10 cellular contexts compared by ENCODE assay signal in the genomic region with DNA sequence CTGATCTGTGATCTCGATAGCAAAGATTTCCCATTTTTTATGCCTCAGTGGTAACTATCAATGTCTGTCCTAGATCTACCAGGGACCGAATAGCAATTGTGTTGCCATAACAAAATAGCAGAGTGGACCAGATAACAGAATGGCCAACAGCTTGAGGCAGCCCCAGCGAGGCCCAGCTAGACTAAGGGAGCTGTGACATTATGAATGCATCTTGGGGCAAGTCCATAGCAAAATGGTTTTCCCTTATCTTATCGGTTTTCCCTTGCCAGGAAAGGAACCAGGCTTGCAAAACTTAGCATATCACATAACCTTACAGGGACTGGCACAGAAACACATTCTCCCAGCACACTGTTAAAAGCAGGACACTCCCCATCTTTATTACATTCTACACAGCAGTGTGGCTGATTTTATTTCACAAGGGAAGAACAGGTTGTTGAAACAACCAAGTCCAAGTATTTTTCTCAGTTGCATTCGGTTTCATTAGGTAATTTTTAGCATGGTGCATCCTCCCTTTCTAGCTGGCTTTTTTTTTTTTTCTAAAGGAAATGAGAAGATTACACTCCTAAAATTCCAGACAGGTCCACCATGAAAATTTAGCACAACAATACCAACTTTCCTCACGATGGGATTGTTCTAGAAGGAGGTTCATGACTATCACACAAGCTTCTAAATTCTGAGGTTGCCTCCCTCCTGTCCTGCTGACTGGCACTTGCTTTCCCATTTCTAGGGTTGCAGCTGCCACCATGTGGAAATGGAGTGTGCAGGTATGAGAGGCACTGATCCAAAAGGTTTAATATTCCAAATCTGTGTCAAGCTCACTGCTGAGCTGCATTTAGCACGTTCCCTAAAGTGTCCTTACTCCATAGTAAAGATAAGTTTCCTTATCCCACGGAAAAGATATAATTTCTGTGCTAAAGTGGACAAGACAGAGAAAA.
DNase-seq lines count a peak whose midpoint lies in the region; ATAC-seq, FAIRE-seq and TF ChIP-seq lines count a peak whose summit lies in the region.
"Had no signal": no experiment of that assay in that cellular context is flagged by ENCODE, and none has a peak within 500 bp of the region (broad histone marks: within the 10 kb centered on the region; RNA-seq: fewer than 3 reads in every experiment).

No MANE protein-coding gene starts in this region.

- no peaks in the 10 kb centered on the region for H3K4me1 Mint-ChIP-seq in Calu3 (ENCODE audit: low read depth, unreplicated experiment)
- H3K4me1 Mint-ChIP-seq in stimulated activated naive B cell treated with anti-CD40 and anti-IgM and Interleukin-4, amounts not matched to agents 10 μg/mL and 1 μg/mL and 100 μg/mL, for 72 hours = peaks cover 4 to 9% of the 10 kb centered on the region in 2 donors

- no peaks in the 10 kb centered on the region for H3K36me3 ChIP-seq in kidney (ENCODE audit: control insufficient read depth in 1 of 2, insufficient read depth in 2 of 2, low read length in 2 of 2)
- H3K36me3 ChIP-seq in ascending aorta = no peaks in the 10 kb centered on the region

- peak; percentile 10 for ATAC-seq in GM21528 (IDR thresholded peaks at IDR 0.05; ENCODE audit: low FRiP score, unreplicated experiment)
- ATAC-seq in stimulated activated naive B cell treated with anti-CD40 and anti-IgM and Interleukin-4, amounts not matched to agents 10 μg/mL and 1 μg/mL and 100 μg/mL, for 72 hours (replicated peaks) = no peak
- no peak for ATAC-seq in HG03378 (IDR thresholded peaks at IDR 0.05; ENCODE audit: unreplicated experiment)

- H3K27ac Mint-ChIP-seq in Calu3 (ENCODE audit: unreplicated experiment) = no peak overlapping the region
- no peak overlapping the region for H3K27ac Mint-ChIP-seq in stimulated activated naive B cell treated with anti-CD40 and anti-IgM and Interleukin-4, amounts not matched to agents 10 μg/mL and 1 μg/mL and 100 μg/mL, for 72 hours
- H3K27ac Mint-ChIP-seq: activated T-cell treated with anti-CD3 and anti-CD28 coated beads, Interleukin-2, amount 50 U/mL, for 24 hours had no signal

- no TSS peak for BruUV-seq in Calu3 (replicated peaks; lab: Mats Ljungman, UMichigan)

- intact Hi-C loops in Calu3 (cut with micrococcal nuclease; ENCODE audit: unreplicated experiment) = loop anchor here (2.0 to 10.0 kb wide), 2 partner anchors 118 to 202 kb away; no protein-coding TSS in a partner anchor
- intact Hi-C loops in kidney (cut with DNase I) = no loop called here
- intact Hi-C loops in ascending aorta (cut with DNase I) = no loop called here

- H3K4me3 ChIP-seq in kidney (ENCODE audit: low read length in 2 of 2) = no peak overlapping the region
- no peak overlapping the region for H3K4me3 ChIP-seq in ascending aorta

- no peaks in the 10 kb centered on the region for H3K9me3 ChIP-seq in kidney (ENCODE audit: control insufficient read depth in 1 of 2, low read length in 2 of 2)
- no peaks in the 10 kb centered on the region for H3K9me3 ChIP-seq in ascending aorta

- H3K4me1 ChIP-seq in kidney (ENCODE audit: control insufficient read depth in 1 of 2, insufficient read depth in 1 of 2, low read depth in 1 of 2, low read length in 2 of 2) (peaks cover 0 to 6% of the 10 kb centered on the region in 2 donors), ascending aorta (no peaks in the 10 kb centered on the region)

- H3K27ac ChIP-seq in kidney (ENCODE audit: low read depth in 2 of 2, low read length in 2 of 2) (no peak overlapping the region), ascending aorta (no peak overlapping the region)

- H3K4me3 Mint-ChIP-seq in Calu3 (ENCODE audit: low read depth, unreplicated experiment) = no peak overlapping the region
- no peak overlapping the region for H3K4me3 Mint-ChIP-seq in stimulated activated naive B cell treated with anti-CD40 and anti-IgM and Interleukin-4, amounts not matched to agents 10 μg/mL and 1 μg/mL and 100 μg/mL, for 72 hours
- H3K4me3 Mint-ChIP-seq: activated T-cell treated with anti-CD3 and anti-CD28 coated beads, Interleukin-2, amount 50 U/mL, for 24 hours had no signal

- H3K9ac ChIP-seq in kidney (ENCODE audit: low read length in 2 of 2) = no peak overlapping the region

- no peaks in the 10 kb centered on the region for H3K9me3 Mint-ChIP-seq in Calu3 (ENCODE audit: low read depth, unreplicated experiment)
- no peaks in the 10 kb centered on the region for H3K9me3 Mint-ChIP-seq in stimulated activated naive B cell treated with anti-CD40 and anti-IgM and Interleukin-4, amounts not matched to agents 10 μg/mL and 1 μg/mL and 100 μg/mL, for 72 hours
- H3K9me3 Mint-ChIP-seq: activated T-cell treated with anti-CD3 and anti-CD28 coated beads, Interleukin-2, amount 50 U/mL, for 24 hours had no signal

- no peaks in the 10 kb centered on the region for H3K36me3 Mint-ChIP-seq in Calu3 (ENCODE audit: insufficient read depth, unreplicated experiment)
- no peaks in the 10 kb centered on the region for H3K36me3 Mint-ChIP-seq in stimulated activated naive B cell treated with anti-CD40 and anti-IgM and Interleukin-4, amounts not matched to agents 10 μg/mL and 1 μg/mL and 100 μg/mL, for 72 hours

- DNase-seq in Calu3 = peak; percentile 32
- DNase-seq in RPMI7951 (ENCODE audit: low read depth) = peak; percentile 60
- DNase-seq in kidney = no peak
- DNase-seq in stimulated activated naive B cell treated with anti-CD40 and anti-IgM and Interleukin-4, amounts not matched to agents 10 μg/mL and 1 μg/mL and 100 μg/mL, for 72 hours = no peak
- DNase-seq in frontal cortex (ENCODE audit: low spot score in 2 of 2) = no peak
- DNase-seq in ascending aorta (ENCODE audit: low spot score in 2 of 2) = no peak
- DNase-seq: activated T-cell treated with anti-CD3 and anti-CD28 coated beads, Interleukin-2, amount 50 U/mL, for 24 hours; NCI-H187 treated with DMSO at 0.1 percent for 48 hours had no signal

- CTCF ChIA-PET in Calu3 (lab: Charles Lee) = interaction anchor here (0.6 to 1.3 kb wide), 6 partner anchors 12 to 757 kb away, joined by 3 to 25 read pairs (median 4); no protein-coding TSS in a partner anchor

- FAIRE-seq in kidney (lab: Jason Lieb, UNC) = no peak
- no peak for FAIRE-seq in frontal cortex (lab: Jason Lieb, UNC)

- TF ChIP-seq CTCF in Calu3 (IDR thresholded peaks at IDR 0.05; ENCODE audit: unreplicated experiment) = no peak
- peak; percentile 51 for TF ChIP-seq CTCF in kidney (IDR thresholded peaks at IDR 0.05; ENCODE audit: borderline replicate concordance, extremely low read depth, insufficient read depth)
- TF ChIP-seq CTCF in ascending aorta (IDR thresholded peaks at IDR 0.05) = peak in 1 of 3 experiments; percentile 17

- H3K27me3 Mint-ChIP-seq in Calu3 (ENCODE audit: unreplicated experiment) = peaks cover 17% of the 10 kb centered on the region
- no peaks in the 10 kb centered on the region for H3K27me3 Mint-ChIP-seq in stimulated activated naive B cell treated with anti-CD40 and anti-IgM and Interleukin-4, amounts not matched to agents 10 μg/mL and 1 μg/mL and 100 μg/mL, for 72 hours
- H3K27me3 Mint-ChIP-seq: activated T-cell treated with anti-CD3 and anti-CD28 coated beads, Interleukin-2, amount 50 U/mL, for 24 hours had no signal

- no peaks in the 10 kb centered on the region for H3K27me3 ChIP-seq in ascending aorta

Comparison
In these comparisons a context has a peak if more than half of its experiments do, and no peak if none do; other contexts are left out.
1. DNase-seq: peak in Calu3 (single experiment) and RPMI7951 (single experiment); none in kidney (single experiment), stimulated activated naive B cell treated with anti-CD40 and anti-IgM and Interleukin-4, amounts not matched to agents 10 μg/mL and 1 μg/mL and 100 μg/mL, for 72 hours (single experiment), frontal cortex (0 of 2) and ascending aorta (0 of 2).